ENCODE assay signal across 25 cellular contexts in genomic region chr10:71001470-71001869, GRCh38.
"Had no signal": no experiment of that assay in that cellular context is flagged by ENCODE, and none has a peak within 500 bp of the region (broad histone marks: within the 10 kb centered on the region; RNA-seq: fewer than 3 reads in every experiment).

No MANE protein-coding gene starts in this region.

- H3K36me3 ChIP-seq: heart left ventricle, pancreas, right lobe of liver, transverse colon had no signal

- H3K9me3 Mint-ChIP-seq: endodermal cell, natural killer cell had no signal

- H3K9me3 ChIP-seq: heart left ventricle, mucosa of descending colon, pancreas, psoas muscle, right lobe of liver, testis, transverse colon had no signal

- H3K4me1 ChIP-seq: pancreas, psoas muscle, right lobe of liver, testis, transverse colon had no signal

- H3K4me3 ChIP-seq: coronary artery, heart left ventricle, mucosa of descending colon, pancreas, psoas muscle, right lobe of liver, skin epidermis, testis, transverse colon had no signal

- H3K27ac ChIP-seq: coronary artery, heart left ventricle, pancreas, psoas muscle, right lobe of liver, skin epidermis, testis, transverse colon had no signal

- H3K36me3 Mint-ChIP-seq: natural killer cell; stimulated activated naive B cell treated with anti-CD40 and anti-IgM and Interleukin-4, amounts not matched to agents 10 μg/mL and 1 μg/mL and 100 μg/mL, for 72 hours had no signal

- H3K4me1 Mint-ChIP-seq: natural killer cell; stimulated activated naive B cell treated with anti-CD40 and anti-IgM and Interleukin-4, amounts not matched to agents 10 μg/mL and 1 μg/mL and 100 μg/mL, for 72 hours; stimulated activated naive CD8-positive, alpha-beta T cell treated with anti-CD3 and anti-CD28 coated beads, Interleukin-15, amount 100 ng/mL, for 72 hours had no signal

- DNase-seq: effector CD4-positive, alpha-beta T cell; endodermal cell; erythroblast; heart left ventricle; hypothalamus; kidney glomerular epithelial cell; mucosa of descending colon; natural killer cell; nucleus accumbens; pancreas; psoas muscle; retina; right lobe of liver; stimulated activated CD4-positive, alpha-beta T cell treated with anti-CD3 and anti-CD28 coated beads, Interleukin-2, amount 100 ng/mL, for 24 hours; stimulated activated CD4-positive, alpha-beta T cell treated with anti-CD3 and anti-CD28 coated beads, Interleukin-4, amount 100 ng/mL, for 4 hours; stimulated activated naive B cell treated with anti-CD40 and anti-IgM and Interleukin-4, amounts not matched to agents 10 μg/mL and 1 μg/mL and 100 μg/mL, for 72 hours; stimulated activated naive CD8-positive, alpha-beta T cell treated with anti-CD3 and anti-CD28 coated beads, Interleukin-15, amount 100 ng/mL, for 72 hours; testis; transverse colon had no signal

- ATAC-seq: heart left ventricle; mucosa of descending colon; natural killer cell; pancreas; psoas muscle; right lobe of liver; stimulated activated naive B cell treated with anti-CD40 and anti-IgM and Interleukin-4, amounts not matched to agents 10 μg/mL and 1 μg/mL and 100 μg/mL, for 72 hours; stimulated activated naive CD8-positive, alpha-beta T cell treated with anti-CD3 and anti-CD28 coated beads, Interleukin-15, amount 100 ng/mL, for 72 hours had no signal

- H3K4me3 Mint-ChIP-seq: endodermal cell; natural killer cell; neural crest cell; stimulated activated naive B cell treated with anti-CD40 and anti-IgM and Interleukin-4, amounts not matched to agents 10 μg/mL and 1 μg/mL and 100 μg/mL, for 72 hours; stimulated activated naive CD8-positive, alpha-beta T cell treated with anti-CD3 and anti-CD28 coated beads, Interleukin-15, amount 100 ng/mL, for 72 hours had no signal

- H3K27me3 Mint-ChIP-seq: stimulated activated naive B cell treated with anti-CD40 and anti-IgM and Interleukin-4, amounts not matched to agents 10 μg/mL and 1 μg/mL and 100 μg/mL, for 72 hours had no signal

- H3K27ac Mint-ChIP-seq: endodermal cell; natural killer cell; stimulated activated naive B cell treated with anti-CD40 and anti-IgM and Interleukin-4, amounts not matched to agents 10 μg/mL and 1 μg/mL and 100 μg/mL, for 72 hours; stimulated activated naive CD8-positive, alpha-beta T cell treated with anti-CD3 and anti-CD28 coated beads, Interleukin-15, amount 100 ng/mL, for 72 hours had no signal

- FAIRE-seq: endothelial cell of umbilical vein, frontal cortex, islet of Langerhans, pancreas had no signal

- H3K27me3 ChIP-seq: pancreas, right lobe of liver, testis had no signal
